ENCODE assay signal across 32 cellular contexts in the genomic region with DNA sequence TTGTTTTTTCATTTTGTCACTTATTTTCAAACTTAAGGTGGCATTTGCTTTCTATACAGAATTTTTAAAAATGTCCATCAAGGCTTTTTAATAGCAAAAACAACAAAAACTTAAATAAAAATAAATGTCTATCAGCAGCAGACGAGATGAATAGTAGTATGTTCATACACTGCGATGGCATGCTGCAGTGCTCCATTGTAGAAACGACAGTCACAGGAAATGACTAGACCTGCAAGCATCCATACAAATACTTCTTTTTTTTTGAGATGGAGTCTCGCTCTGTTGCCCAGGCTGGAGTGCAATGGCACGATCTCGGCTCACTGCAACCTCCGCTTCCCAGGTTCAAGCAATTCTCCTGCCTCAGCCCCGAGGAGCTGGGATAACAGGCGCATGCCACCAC. TPM values are rescaled to one million over a fixed set of nuclear protein-coding genes. Genes with fewer than 3 reads are reported as not detected.
DNase-seq lines count a peak whose midpoint lies in the region; ATAC-seq and TF ChIP-seq lines count a peak whose summit lies in the region.
"Had no signal": no experiment of that assay in that cellular context is flagged by ENCODE, and none has a peak within 500 bp of the region (broad histone marks: within the 10 kb centered on the region; RNA-seq: fewer than 3 reads in every experiment).

No MANE protein-coding gene starts in this region.

- no peak overlapping the region for H3K27ac ChIP-seq in RWPE2 (ENCODE audit: poor library complexity, severe bottlenecking)
- H3K27ac ChIP-seq: gastroesophageal sphincter, KMS-11, ovary, spleen, thoracic aorta, uterus had no signal

- DNase-seq in AG10803 (ENCODE audit: low read depth) (peak; percentile 25), RWPE2 (ENCODE audit: low spot score) (no peak), fibroblast of pulmonary artery (ENCODE audit: low read depth) (peak; percentile 11), posterior vena cava (ENCODE audit: low spot score) (peak; percentile 10), DMS 273 treated with DMSO at 0.1 percent for 48 hours (lab: John Stamatoyannopoulos, UW) (no peak)
- DNase-seq: activated effector memory CD4-positive, alpha-beta T cell treated with Interleukin-2 at 50 U/mL for 16 hours; activated naive CD8-positive, alpha-beta T cell treated with anti-CD3 and anti-CD28 coated beads, Interleukin-2, amount 50 U/mL, for 24 hours; BE2C; CD8-positive, alpha-beta T cell; DMS153; HCEC 1CT; left colon; mammary epithelial cell; NCI-H1417; NCI-H2029 treated with DMSO at 0.1 percent for 48 hours; NCI-H2227 treated with DMSO at 0.1 percent for 48 hours; NCI-H69; ovary; SHP77 treated with DMSO at 0.1 percent for 48 hours; stimulated activated CD8-positive, alpha-beta memory T cell treated with anti-CD3 and anti-CD28 coated beads, Interleukin-4, amount 100 ng/mL, for 48 hours; stimulated activated naive CD8-positive, alpha-beta T cell treated with anti-CD3 and anti-CD28 coated beads, Interleukin-15, amount 100 ng/mL, for 72 hours; uterus had no signal

- H3K27me3 ChIP-seq in RWPE2 (ENCODE audit: insufficient read depth, poor library complexity, severe bottlenecking), result no peaks in the 10 kb centered on the region
- H3K27me3 ChIP-seq: gastroesophageal sphincter, ovary, right atrium auricular region, uterus had no signal

- peaks cover 3% of the 10 kb centered on the region for H3K4me1 ChIP-seq in RWPE2 (ENCODE audit: insufficient read depth, poor library complexity, severe bottlenecking)
- H3K4me1 ChIP-seq: BE2C, gastroesophageal sphincter, spleen, uterus had no signal

- intact Hi-C loops in posterior vena cava (cut with DNase I), result no loop called here

- peak; percentile 40; the same call in 1 of the 3 replicates for ATAC-seq in RWPE2 (ENCODE audit: low read depth)
- no peak for ATAC-seq in GM18868 (IDR thresholded peaks at IDR 0.05; ENCODE audit: unreplicated experiment)
- no peak for ATAC-seq in GM18867 (IDR thresholded peaks at IDR 0.05; ENCODE audit: unreplicated experiment)
- no peak for ATAC-seq in GM18861 (IDR thresholded peaks at IDR 0.05; ENCODE audit: unreplicated experiment)
- ATAC-seq: CD8-positive, alpha-beta T cell; gastroesophageal sphincter; left colon had no signal

- TF ChIP-seq CTCF in AG10803 (conservative IDR thresholded peaks at IDR 0.05; ENCODE audit: low read length), result no peak
- TF ChIP-seq CTCF in RWPE2 (IDR thresholded peaks at IDR 0.05; ENCODE audit: poor library complexity, severe bottlenecking), result no peak
- TF ChIP-seq CTCF in fibroblast of pulmonary artery (IDR thresholded peaks at IDR 0.05; ENCODE audit: low read length, missing control alignments), result no peak

- H3K4me3 ChIP-seq in AG10803 (ENCODE audit: low read length), result no peak overlapping the region
- no peak overlapping the region for H3K4me3 ChIP-seq in RWPE2 (ENCODE audit: severe bottlenecking)
- H3K4me3 ChIP-seq in fibroblast of pulmonary artery (replicated peaks; ENCODE audit: low read depth, low read length), result no peak overlapping the region
- H3K4me3 ChIP-seq: gastroesophageal sphincter, ovary, right atrium auricular region, spleen, thoracic aorta, uterus had no signal

- no peaks in the 10 kb centered on the region for H3K36me3 ChIP-seq in RWPE2 (ENCODE audit: low read depth)
- H3K36me3 ChIP-seq: BE2C, gastroesophageal sphincter, ovary, right atrium auricular region, spleen, thoracic aorta, uterus had no signal

- no peaks in the 10 kb centered on the region for H3K9me3 ChIP-seq in RWPE2 (ENCODE audit: severe bottlenecking)
- H3K9me3 ChIP-seq: BE2C, gastroesophageal sphincter, ovary, right atrium auricular region, spleen, thoracic aorta, uterus had no signal

RNA-seq across cellular contexts. Expression of gene COL23A1, which starts 41.4 kb away (rescaled TPM):
- total RNA-seq in posterior vena cava, result 1 to 10 TPM; 2.0 to 3.0 TPM
- total RNA-seq: A673; CD8-positive, alpha-beta T cell; G401 had no signal

Comparison
In these comparisons a context has a peak if more than half of its experiments do, and no peak if none do; other contexts are left out.
1. DNase-seq: peak in AG10803 (single experiment), fibroblast of pulmonary artery (single experiment) and posterior vena cava (single experiment); none in RWPE2 (single experiment) and DMS 273 treated with DMSO at 0.1 percent for 48 hours (single experiment).